Comparison of ENCODE assay signal across 2 cellular contexts in genomic region chr17:82116246-82116645, GRCh38.
TF ChIP-seq lines count a peak whose summit lies in the region.

No MANE protein-coding gene starts in this region.

TF ChIP-seq in liver, 16 proteins besides CTCF, POLR2A, EP300 and RAD21:
- TF ChIP-seq SP1 (IDR thresholded peaks at IDR 0.05) = no peak
- TF ChIP-seq TAF1 (conservative IDR thresholded peaks at IDR 0.05) = no peak
- TF ChIP-seq EGR1 (IDR thresholded peaks at IDR 0.05; ENCODE audit: low read depth in 2 of 2) = no peak
- no peak for TF ChIP-seq REST (IDR thresholded peaks at IDR 0.05)
- TF ChIP-seq NR2F2 (IDR thresholded peaks at IDR 0.05) = no peak
- TF ChIP-seq FOXA2 (IDR thresholded peaks at IDR 0.05) = no peak
- TF ChIP-seq, protein P1, sequence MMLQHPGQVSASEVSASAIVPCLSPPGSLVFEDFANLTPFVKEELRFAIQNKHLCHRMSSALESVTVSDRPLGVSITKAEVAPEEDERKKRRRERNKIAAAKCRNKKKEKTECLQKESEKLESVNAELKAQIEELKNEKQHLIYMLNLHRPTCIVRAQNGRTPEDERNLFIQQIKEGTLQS (IDR thresholded peaks at IDR 0.05) = no peak
- TF ChIP-seq HNF4G (IDR thresholded peaks at IDR 0.05) = no peak
- no peak for TF ChIP-seq HNF4A (conservative IDR thresholded peaks at IDR 0.05)
- no peak for TF ChIP-seq RXRA (IDR thresholded peaks at IDR 0.05)
- no peak for TF ChIP-seq YY1 (IDR thresholded peaks at IDR 0.05)
- no peak for TF ChIP-seq FOXA1 (IDR thresholded peaks at IDR 0.05)
- TF ChIP-seq MAX (IDR thresholded peaks at IDR 0.05) = no peak
- no peak for TF ChIP-seq JUND (IDR thresholded peaks at IDR 0.05)
- no peak for TF ChIP-seq GABPA (IDR thresholded peaks at IDR 0.05 in 1 of 2, conservative IDR thresholded peaks at IDR 0.05 in 1 of 2)

TF ChIP-seq in HepG2, 621 proteins besides CTCF, POLR2A, EP300 and RAD21:
- no peak for TF ChIP-seq GATAD2A (CRISPR knock-in tag; IDR thresholded peaks at IDR 0.05)
- no peak for TF ChIP-seq ZBTB21 (CRISPR knock-in tag; IDR thresholded peaks at IDR 0.05)
- no peak for TF ChIP-seq MNT (IDR thresholded peaks at IDR 0.05)
- TF ChIP-seq IKZF4 (CRISPR knock-in tag; IDR thresholded peaks at IDR 0.05; ENCODE audit: borderline replicate concordance, low read depth, not compliant biosample characterization) = no peak
- TF ChIP-seq, protein P2, sequence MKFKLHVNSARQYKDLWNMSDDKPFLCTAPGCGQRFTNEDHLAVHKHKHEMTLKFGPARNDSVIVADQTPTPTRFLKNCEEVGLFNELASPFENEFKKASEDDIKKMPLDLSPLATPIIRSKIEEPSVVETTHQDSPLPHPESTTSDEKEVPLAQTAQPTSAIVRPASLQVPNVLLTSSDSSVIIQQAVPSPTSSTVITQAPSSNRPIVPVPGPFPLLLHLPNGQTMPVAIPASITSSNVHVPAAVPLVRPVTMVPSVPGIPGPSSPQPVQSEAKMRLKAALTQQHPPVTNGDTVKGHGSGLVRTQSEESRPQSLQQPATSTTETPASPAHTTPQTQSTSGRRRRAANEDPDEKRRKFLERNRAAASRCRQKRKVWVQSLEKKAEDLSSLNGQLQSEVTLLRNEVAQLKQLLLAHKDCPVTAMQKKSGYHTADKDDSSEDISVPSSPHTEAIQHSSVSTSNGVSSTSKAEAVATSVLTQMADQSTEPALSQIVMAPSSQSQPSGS (CRISPR knock-in tag; IDR thresholded peaks at IDR 0.05) = no peak
- no peak for TF ChIP-seq MTA1 (CRISPR knock-in tag; IDR thresholded peaks at IDR 0.05; ENCODE audit: borderline replicate concordance)
- no peak for TF ChIP-seq ZFP82 (CRISPR knock-in tag; IDR thresholded peaks at IDR 0.05; ENCODE audit: borderline replicate concordance)
- no peak for TF ChIP-seq HDAC6 (IDR thresholded peaks at IDR 0.05; ENCODE audit: low read depth, low read length)
- TF ChIP-seq ZNF34 (CRISPR knock-in tag; IDR thresholded peaks at IDR 0.05; ENCODE audit: borderline replicate concordance) = no peak
- TF ChIP-seq NFE2L1 (CRISPR knock-in tag; IDR thresholded peaks at IDR 0.05; ENCODE audit: borderline replicate concordance) = no peak
- TF ChIP-seq ZKSCAN1 (IDR thresholded peaks at IDR 0.05; ENCODE audit: low read length) = no peak
- TF ChIP-seq RBM39 (IDR thresholded peaks at IDR 0.05; ENCODE audit: low read depth, low read length, poor library complexity, severe bottlenecking) = no peak
- no peak for TF ChIP-seq ELF3 (CRISPR knock-in tag; IDR thresholded peaks at IDR 0.05)
- TF ChIP-seq ZNF710 (CRISPR knock-in tag; IDR thresholded peaks at IDR 0.05; ENCODE audit: borderline replicate concordance) = no peak
- no peak for TF ChIP-seq PHF20 (CRISPR knock-in tag; IDR thresholded peaks at IDR 0.05)
- TF ChIP-seq ZFAT (CRISPR knock-in tag; conservative IDR thresholded peaks at IDR 0.05) = no peak
- TF ChIP-seq ZNF879 (CRISPR knock-in tag; IDR thresholded peaks at IDR 0.05) = no peak
